ENCODE assay signal across 24 cellular contexts in genomic region chr5:61286446-61287132, GRCh38. TPM values are rescaled to one million over a fixed set of nuclear protein-coding genes. Genes with fewer than 3 reads are reported as not detected.
DNase-seq lines count a peak whose midpoint lies in the region; ATAC-seq and FAIRE-seq lines count a peak whose summit lies in the region.
"Had no signal": no experiment of that assay in that cellular context is flagged by ENCODE, and none has a peak within 500 bp of the region (broad histone marks: within the 10 kb centered on the region; RNA-seq: fewer than 3 reads in every experiment).

No MANE protein-coding gene starts in this region.

- H3K9me3 ChIP-seq in SK-N-MC (ENCODE audit: low read depth, low read length) (no peaks in the 10 kb centered on the region; the same call in 1 of the 2 replicates), right cardiac atrium (ENCODE audit: control insufficient read depth, low read length) (no peaks in the 10 kb centered on the region)

- H3K27ac ChIP-seq in SK-N-MC (peak overlapping the region; percentile 26; the same call in 1 of the 2 replicates), right cardiac atrium (ENCODE audit: low read length) (no peak overlapping the region)
- H3K27ac ChIP-seq: BLaER1 treated with 17β-estradiol and CSF1 and Interleukin-3, amounts not matched to agents 10 nM and 100 nM; WERI-Rb-1 had no signal

- ATAC-seq in right cardiac atrium: no peak
- no peak for ATAC-seq in HG03045 (IDR thresholded peaks at IDR 0.05; ENCODE audit: unreplicated experiment)
- no peak for ATAC-seq in HG02852 (IDR thresholded peaks at IDR 0.05; ENCODE audit: unreplicated experiment)
- ATAC-seq: activated naive CD4-positive, alpha-beta T cell treated with anti-CD3 and anti-CD28 coated beads, Interleukin-2, amount 50 U/mL, for 72 hours; HCT116; left cardiac atrium had no signal

- no peak overlapping the region for H3K9ac ChIP-seq in SK-N-MC (ENCODE audit: insufficient read length)
- H3K9ac ChIP-seq: BLaER1 treated with 17β-estradiol and CSF1 and Interleukin-3, amounts not matched to agents 10 nM and 100 nM had no signal

- FAIRE-seq in urothelium cell line (lab: Jason Lieb, UNC): peak; percentile 27

- WGBS in right cardiac atrium: 92% methylated on average over 5 of the region's 5 CpGs

- intact Hi-C loops in right cardiac atrium (cut with DNase I): no loop called here

- peak; percentile 15 for DNase-seq in NCI-H748 (lab: John Stamatoyannopoulos, UW; ENCODE audit: unreplicated experiment)
- DNase-seq in NCI-H748 treated with DMSO at 0.1 percent for 48 hours (lab: John Stamatoyannopoulos, UW): no peak
- no peak for DNase-seq in SK-N-MC (ENCODE audit: low read depth, low spot score)
- peak; percentile 90 for DNase-seq in fibroblast of peridontal ligament (ENCODE audit: extremely low read depth)
- DNase-seq in urothelium cell line (ENCODE audit: low spot score): no peak
- no peak for DNase-seq in right cardiac atrium
- DNase-seq: 8988T; activated CD4-positive, alpha-beta T cell treated with anti-CD3 and anti-CD28 coated beads, Interleukin-2, amount 50 U/mL, for 1 hour; Calu3; glutamatergic neuron; left cardiac atrium; mesendoderm; NCI-H1105 treated with DMSO at 0.1 percent for 48 hours; NCI-H2081; NCI-H446 treated with DMSO at 0.1 percent for 48 hours; NK-92 treated with Interleukin-12 subunit alpha and Interleukin-12 subunit beta, amount 100 ng/mL, for 24 hours; T-helper 2 cell; trophoblast cell; WERI-Rb-1 had no signal

- H3K4me3 ChIP-seq in SK-N-MC (no peak overlapping the region), right cardiac atrium (ENCODE audit: low read length) (no peak overlapping the region)
- H3K4me3 ChIP-seq: BLaER1 treated with 17β-estradiol and CSF1 and Interleukin-3, amounts not matched to agents 10 nM and 100 nM had no signal

- H3K4me1 ChIP-seq in right cardiac atrium (ENCODE audit: control insufficient read depth, insufficient read depth, low read length): no peaks in the 10 kb centered on the region

- no peaks in the 10 kb centered on the region for H3K27me3 ChIP-seq in right cardiac atrium (ENCODE audit: control insufficient read depth, insufficient read depth)
- H3K27me3 ChIP-seq: BLaER1 treated with 17β-estradiol and CSF1 and Interleukin-3, amounts not matched to agents 10 nM and 100 nM had no signal

- H3K36me3 ChIP-seq in SK-N-MC (ENCODE audit: insufficient read depth, low read length): no peaks in the 10 kb centered on the region
- H3K36me3 ChIP-seq: BLaER1 treated with 17β-estradiol and CSF1 and Interleukin-3, amounts not matched to agents 10 nM and 100 nM; WERI-Rb-1 had no signal

RNA-seq across cellular contexts. Expression of gene ZSWIM6, which starts 45.5 kb away (rescaled TPM):
- 1 to 10 TPM; 6.3 to 7.9 (median 7.3) TPM for total RNA-seq in right cardiac atrium
- 2.5 TPM for polyA plus RNA-seq in right cardiac atrium

Comparison
In these comparisons a context has a peak if more than half of its experiments do, and no peak if none do; other contexts are left out.
1. DNase-seq: peak in NCI-H748 (single experiment) and fibroblast of peridontal ligament (single experiment); none in NCI-H748 treated with DMSO at 0.1 percent for 48 hours (single experiment), SK-N-MC (single experiment), urothelium cell line (single experiment) and right cardiac atrium (0 of 3).